In the genomic region with DNA sequence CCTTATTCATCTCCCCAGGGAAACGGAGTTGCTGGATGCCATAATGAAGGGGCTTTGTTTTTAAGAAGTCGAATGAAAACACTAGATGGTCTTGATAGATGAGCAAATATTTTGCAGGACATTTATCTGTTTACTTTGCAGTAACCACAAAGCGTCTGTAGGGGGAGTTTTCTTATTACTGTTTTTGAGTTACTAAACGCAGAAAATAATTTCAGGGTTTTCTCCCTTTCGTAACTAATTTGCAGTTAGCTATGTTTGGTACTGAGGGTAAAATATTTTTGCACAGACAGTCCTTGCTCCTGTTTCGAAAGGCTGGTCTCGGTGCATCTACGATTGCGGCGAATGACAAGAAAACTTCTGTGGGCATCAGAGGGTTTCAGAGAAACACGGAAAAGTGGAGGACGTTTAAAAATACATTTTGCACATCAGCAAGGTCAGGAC, we compare ENCODE assay signal across 9 cellular contexts.
DNase-seq lines count a peak whose midpoint lies in the region; ATAC-seq and TF ChIP-seq lines count a peak whose summit lies in the region.
"Had no signal": no experiment of that assay in that cellular context is flagged by ENCODE, and none has a peak within 500 bp of the region (broad histone marks: within the 10 kb centered on the region; RNA-seq: fewer than 3 reads in every experiment).

No MANE protein-coding gene starts in this region.

- DNase-seq in heart left ventricle (no peak), right cardiac atrium (no peak), SK-N-DZ (ENCODE audit: low spot score) (peak; percentile 16), hepatocyte (ENCODE audit: low spot score) (peak; percentile 32), vagina (ENCODE audit: extremely low spot score in 2 of 2) (no peak), activated T-cell treated with anti-CD3 and anti-CD28 coated beads for 4 hours (no peak)
- DNase-seq: activated CD4-positive, alpha-beta T cell treated with anti-CD3 and anti-CD28 coated beads, Interleukin-2, amount 50 U/mL, for 1 hour had no signal

- intact Hi-C loops in heart left ventricle (cut with DNase I), result loop anchor here in 9 of 10 donors (1.0 to 10.0 kb wide), 8 partner anchors 223 to 1340 kb away; no protein-coding TSS in a partner anchor
- intact Hi-C loops in right cardiac atrium (cut with DNase I), result loop anchor here in 2 of 4 donors (10.0 kb wide), 2 partner anchors 223 to 233 kb away; no protein-coding TSS in a partner anchor
- intact Hi-C loops in vagina (cut with DNase I), result loop anchor here (10.0 kb wide), 1 partner anchor 1343 kb away; no protein-coding TSS in a partner anchor

- no peak for ATAC-seq in heart left ventricle
- ATAC-seq in right cardiac atrium, result no peak
- no peak for ATAC-seq in GM19035 (IDR thresholded peaks at IDR 0.05; ENCODE audit: unreplicated experiment)
- ATAC-seq in HG03095 (IDR thresholded peaks at IDR 0.05; ENCODE audit: unreplicated experiment), result no peak

- H3K4me3 ChIP-seq in heart left ventricle (no peak overlapping the region), right cardiac atrium (ENCODE audit: low read length) (no peak overlapping the region), hepatocyte (no peak overlapping the region), vagina (no peak overlapping the region)

- no peaks in the 10 kb centered on the region for H4K20me1 ChIP-seq in hepatocyte (ENCODE audit: insufficient read depth, poor library complexity, severe bottlenecking)

- no peak overlapping the region for H2AFZ ChIP-seq in hepatocyte

- TF ChIP-seq CTCF in heart left ventricle (IDR thresholded peaks at IDR 0.05) (peak; percentile 47 to 78 (median 65)), hepatocyte (IDR thresholded peaks at IDR 0.05; ENCODE audit: poor library complexity) (peak; percentile 58), vagina (IDR thresholded peaks at IDR 0.05) (peak in 2 of 3 experiments; percentile 20 to 44)

- H3K36me3 ChIP-seq in heart left ventricle, result no peaks in the 10 kb centered on the region
- H3K36me3 ChIP-seq in hepatocyte (replicated peaks; ENCODE audit: insufficient read depth, low read depth), result no peaks in the 10 kb centered on the region
- H3K36me3 ChIP-seq in vagina, result no peaks in the 10 kb centered on the region

- no peak for TF ChIP-seq POLR2A in heart left ventricle (IDR thresholded peaks at IDR 0.05)
- TF ChIP-seq POLR2A in vagina (IDR thresholded peaks at IDR 0.05), result no peak

- H3K4me2 ChIP-seq in hepatocyte, result no peak overlapping the region

- H3K79me2 ChIP-seq in hepatocyte, result no peaks in the 10 kb centered on the region

- H3K9me3 ChIP-seq in heart left ventricle (no peaks in the 10 kb centered on the region), right cardiac atrium (ENCODE audit: control insufficient read depth, low read length) (no peaks in the 10 kb centered on the region), hepatocyte (ENCODE audit: low read depth) (no peaks in the 10 kb centered on the region), vagina (no peaks in the 10 kb centered on the region)

- peaks cover 0 to 6% (median 0%) of the 10 kb centered on the region in 12 donors for H3K4me1 ChIP-seq in heart left ventricle
- H3K4me1 ChIP-seq in right cardiac atrium (ENCODE audit: control insufficient read depth, insufficient read depth, low read length), result no peaks in the 10 kb centered on the region
- no peaks in the 10 kb centered on the region for H3K4me1 ChIP-seq in hepatocyte (ENCODE audit: insufficient read depth)
- H3K4me1 ChIP-seq in vagina, result no peaks in the 10 kb centered on the region

- H3K27ac ChIP-seq in heart left ventricle, result no peak overlapping the region
- no peak overlapping the region for H3K27ac ChIP-seq in right cardiac atrium (ENCODE audit: low read length)
- H3K27ac ChIP-seq in hepatocyte, result no peak overlapping the region
- no peak overlapping the region for H3K27ac ChIP-seq in vagina

- H3K27me3 ChIP-seq in heart left ventricle (peaks cover 0 to 9% (median 0%) of the 10 kb centered on the region in 9 donors), right cardiac atrium (ENCODE audit: control insufficient read depth, insufficient read depth) (no peaks in the 10 kb centered on the region), hepatocyte (no peaks in the 10 kb centered on the region), vagina (no peaks in the 10 kb centered on the region)

- no peaks in the 10 kb centered on the region for H3K9me2 ChIP-seq in hepatocyte (replicated peaks; ENCODE audit: insufficient read depth)

- 40 to 53% (median 48%) methylated on average over 12 of the region's 12 CpGs for WGBS in heart left ventricle, 4 donors
- 49% methylated on average over 12 of the region's 12 CpGs for WGBS in right cardiac atrium
- 68% methylated on average over 12 of the region's 12 CpGs for WGBS in hepatocyte (ENCODE audit: low lambda C conversion rate, missing lambda C conversion rate)

Comparison
In these comparisons a context has a peak if more than half of its experiments do, and no peak if none do; other contexts are left out.
1. DNase-seq: peak in SK-N-DZ (single experiment) and hepatocyte (single experiment); none in heart left ventricle (0 of 5), right cardiac atrium (0 of 3), vagina (0 of 2) and activated T-cell treated with anti-CD3 and anti-CD28 coated beads for 4 hours (single experiment).
2. Peak in every context shown above with its lines, with median percentiles within 50 percentile points of each other: CTCF ChIP-seq.